ENCODE assay signal across 20 cellular contexts in genomic region chr2:164952057-164952702, GRCh38. TPM values are rescaled to one million over a fixed set of nuclear protein-coding genes. Genes with fewer than 3 reads are reported as not detected.
DNase-seq lines count a peak whose midpoint lies in the region; ATAC-seq, FAIRE-seq and TF ChIP-seq lines count a peak whose summit lies in the region.
"Had no signal": no experiment of that assay in that cellular context is flagged by ENCODE, and none has a peak within 500 bp of the region (broad histone marks: within the 10 kb centered on the region; RNA-seq: fewer than 3 reads in every experiment).

No MANE protein-coding gene starts in this region.

- no peak overlapping the region for H3K4me2 ChIP-seq in HepG2 (ENCODE audit: low read depth, low read length)

- DNase-seq in HepG2 (ENCODE audit: low spot score) (no peak), right lobe of liver (no peak), NCI-H82 (lab: John Stamatoyannopoulos, UW) (peak; percentile 71), dedifferentiated amniotic fluid mesenchymal stem cell (ENCODE audit: extremely low spot score) (no peak), NCI-H526 treated with DMSO at 0.1 percent for 48 hours (lab: John Stamatoyannopoulos, UW) (no peak)
- DNase-seq: COR-L47, GM23248, MM.1S, NCI-H1092 treated with DMSO at 0.1 percent for 48 hours, NCI-H187, NCI-H2171, NCI-H446, NCI-H774, Peyer's patch, Right ventricle myocardium superior had no signal

- POLR2A ChIA-PET in HepG2 (lab: Yijun Ruan, JAX): interaction anchor here (1.3 kb wide), 1 partner anchor 14 kb away, joined by 3 read pairs; no protein-coding TSS in a partner anchor

- H3K4me3 ChIP-seq in HepG2 (replicated peaks in 1 of 3; ENCODE audit: insufficient read depth in 1 of 3, low read depth in 2 of 3, low read length in 3 of 3): no peak overlapping the region
- H3K4me3 ChIP-seq in right lobe of liver: no peak overlapping the region
- H3K4me3 ChIP-seq: GM23248, Peyer's patch, SK-N-MC had no signal

- no peak overlapping the region for H2AFZ ChIP-seq in HepG2 (ENCODE audit: low read length)
- H2AFZ ChIP-seq: GM23248 had no signal

- TF ChIP-seq CTCF in HepG2 (CRISPR knock-in tag; IDR thresholded peaks at IDR 0.05) (no peak), right lobe of liver (IDR thresholded peaks at IDR 0.05) (no peak)

- in situ Hi-C loops in HepG2 (cut with HindIII; ENCODE audit: extremely low pct_ligation_motif_present, low pct_unique_long_range_greater_than_20kb): no loop called here

- H3K36me3 ChIP-seq in HepG2 (replicated peaks in 1 of 2; ENCODE audit: control insufficient read depth in 1 of 2, insufficient read depth in 2 of 2, low read length in 2 of 2) (no peaks in the 10 kb centered on the region), right lobe of liver (no peaks in the 10 kb centered on the region)
- H3K36me3 ChIP-seq: Peyer's patch had no signal

- no peaks in the 10 kb centered on the region for H3K79me2 ChIP-seq in HepG2 (ENCODE audit: insufficient read depth, low read length)

- TF ChIP-seq POLR2A in HepG2 (IDR thresholded peaks at IDR 0.05; ENCODE audit: insufficient read depth in 1 of 2, low read depth in 2 of 2, low read length in 2 of 2): no peak
- TF ChIP-seq POLR2A in right lobe of liver (IDR thresholded peaks at IDR 0.05): no peak

- H3K9me3 ChIP-seq in HepG2 (ENCODE audit: low read length) (no peaks in the 10 kb centered on the region), right lobe of liver (no peaks in the 10 kb centered on the region)
- H3K9me3 ChIP-seq: Peyer's patch had no signal

- TF ChIP-seq EP300 in HepG2 (IDR thresholded peaks at IDR 0.05; ENCODE audit: low read depth in 2 of 2, low read length in 2 of 2) (no peak), HepG2 (CRISPR knock-in tag; IDR thresholded peaks at IDR 0.05; ENCODE audit: borderline replicate concordance) (no peak)

- CTCF ChIA-PET in HepG2 (lab: Yijun Ruan, JAX; ENCODE audit: low intra/inter-chr PET ratio, low total read pairs): no interaction called here

- no peak for FAIRE-seq in HepG2 (lab: Jason Lieb, UNC)

- no peaks in the 10 kb centered on the region for H4K20me1 ChIP-seq in HepG2 (ENCODE audit: insufficient read depth, low read length)

- TF ChIP-seq RAD21 in HepG2 (CRISPR knock-in tag; IDR thresholded peaks at IDR 0.05): no peak

- no TSS peak for BruUV-seq in HepG2 (replicated peaks; lab: Mats Ljungman, UMichigan)

- H3K27me3 ChIP-seq in HepG2 (ENCODE audit: control insufficient read depth in 1 of 2, insufficient read depth in 2 of 2, low read length in 2 of 2) (no peaks in the 10 kb centered on the region), right lobe of liver (no peaks in the 10 kb centered on the region), layer of hippocampus (ENCODE audit: control insufficient read depth, insufficient read depth, low read length) (no peaks in the 10 kb centered on the region)
- H3K27me3 ChIP-seq: Peyer's patch had no signal

- 94% methylated on average over 8 of the region's 8 CpGs for WGBS in HepG2 (ENCODE audit: low lambda C conversion rate)
- WGBS in right lobe of liver (ENCODE audit: insufficient coverage, low coverage, low lambda C conversion rate, missing lambda C conversion rate): 73% methylated on average over 8 of the region's 8 CpGs

- ATAC-seq in HepG2 (no peak), right lobe of liver (no peak), GM19452 (IDR thresholded peaks at IDR 0.05; ENCODE audit: unreplicated experiment) (no peak), HG03025 (IDR thresholded peaks at IDR 0.05; ENCODE audit: low FRiP score, unreplicated experiment) (no peak)

- H3K9ac ChIP-seq in HepG2 (ENCODE audit: insufficient read depth, low read depth, low read length): no peak overlapping the region
- H3K9ac ChIP-seq: GM23248 had no signal

- no peak overlapping the region for H3K27ac ChIP-seq in HepG2 (ENCODE audit: extremely low read length, insufficient read depth, low read length)
- no peak overlapping the region for H3K27ac ChIP-seq in right lobe of liver
- H3K27ac ChIP-seq in layer of hippocampus (ENCODE audit: low read depth, low read length): peak overlapping the region; percentile 27
- H3K27ac ChIP-seq: GM23248, Peyer's patch, SK-N-MC had no signal

- H3K4me1 ChIP-seq in HepG2 (ENCODE audit: insufficient read depth, low read length) (no peaks in the 10 kb centered on the region), right lobe of liver (no peaks in the 10 kb centered on the region)

- intact Hi-C loops in HepG2 (cut with micrococcal nuclease; ENCODE audit: unreplicated experiment) (no loop called here), right lobe of liver (cut with DNase I) (no loop called here)

TF ChIP-seq in HepG2, 621 proteins besides CTCF, POLR2A, EP300 and RAD21:
- TF ChIP-seq ZNF782 (CRISPR knock-in tag; IDR thresholded peaks at IDR 0.05; ENCODE audit: borderline replicate concordance): no peak
- TF ChIP-seq ZNF552 (CRISPR knock-in tag; IDR thresholded peaks at IDR 0.05; ENCODE audit: borderline replicate concordance): no peak
- no peak for TF ChIP-seq HDAC6 (IDR thresholded peaks at IDR 0.05; ENCODE audit: low read depth, low read length)
- TF ChIP-seq ZNF780A (CRISPR knock-in tag; IDR thresholded peaks at IDR 0.05): 0 out of 2 replicates have a peak, but pooled peaks have one; percentile 71
- no peak for TF ChIP-seq MEIS2 (CRISPR knock-in tag; IDR thresholded peaks at IDR 0.05)

RNA-seq across cellular contexts. Expression of gene SLC38A11, which starts 3.1 kb away (rescaled TPM):
- total RNA-seq in HepG2 (2016; rRNA removed; fragmentation: Illumina TruSeq; extraction: Trizol) (9.2 and 14.0 TPM in 2 replicates), right lobe of liver (1 to 10 TPM in 5 of 6 experiments, under 1 TPM in 1; 0.58 to 3.6 (median 2.1) TPM)
- total RNA-seq in HepG2 (2016; cell fraction: cytosol; rRNA removed; fragmentation: Illumina TruSeq; extraction: Trizol; ENCODE audit: low read depth): 7.5 and 10.8 TPM in 2 replicates
- total RNA-seq in HepG2 (2016; cell fraction: insoluble cytoplasmic fraction; rRNA removed; fragmentation: Illumina TruSeq; extraction: Trizol): 10.8 and 11.2 TPM in 2 replicates
- 8.8 and 10.3 TPM in 2 replicates for total RNA-seq in HepG2 (2016; cell fraction: membrane; rRNA removed; fragmentation: Illumina TruSeq; extraction: Trizol)
- total RNA-seq in HepG2 (2016; cell fraction: nucleus; rRNA removed; fragmentation: Illumina TruSeq; extraction: Trizol): 23.6 and 26.3 TPM in 2 replicates
- polyA plus RNA-seq in HepG2 (2011; rRNA removed): 9.0 and 14.3 TPM in 2 replicates
- 4.6 and 5.6 TPM in 2 replicates for polyA plus RNA-seq in HepG2 (2011; cell fraction: cytosol; rRNA removed)
- polyA plus RNA-seq in HepG2 (2011; cell fraction: nucleus; rRNA removed): 15.7 and 18.0 TPM in 2 replicates
- polyA plus RNA-seq in HepG2 (2012): 11.1 and 18.8 TPM in 2 replicates
- polyA plus RNA-seq in HepG2 (2016; cell fraction: cytosol; fragmentation: Illumina TruSeq; extraction: Trizol; ENCODE audit: low read depth): 1.8 and 2.2 TPM in 2 replicates
- polyA plus RNA-seq in HepG2 (2016; cell fraction: insoluble cytoplasmic fraction; fragmentation: Illumina TruSeq; extraction: Trizol; ENCODE audit: low read depth): 7.5 and 13.3 TPM in 2 replicates
- polyA plus RNA-seq in HepG2 (2016; cell fraction: membrane; fragmentation: Illumina TruSeq; extraction: Trizol; ENCODE audit: low read depth): 1.5 and 3.0 TPM in 2 replicates
- polyA plus RNA-seq in HepG2 (2016; cell fraction: nucleus; fragmentation: Illumina TruSeq; extraction: Trizol; ENCODE audit: insufficient read depth, low read depth): 29.4 and 32.8 TPM in 2 replicates
- 10.0 TPM in 1 of 2 replicates, not detected in the other for polyA minus RNA-seq in HepG2 (2011; rRNA and poly(A)+ RNA removed; ENCODE audit: low replicate concordance)
- polyA minus RNA-seq in HepG2 (2011; cell fraction: cytosol; rRNA and poly(A)+ RNA removed): 5.0 and 5.3 TPM in 2 replicates
- polyA minus RNA-seq in HepG2 (2011; cell fraction: nucleus; rRNA and poly(A)+ RNA removed): 27.4 and 31.1 TPM in 2 replicates
- total RNA-seq: GM23248 had no signal
- polyA plus RNA-seq: CD14-positive monocyte, GM23248 had no signal
